In the genomic region with DNA sequence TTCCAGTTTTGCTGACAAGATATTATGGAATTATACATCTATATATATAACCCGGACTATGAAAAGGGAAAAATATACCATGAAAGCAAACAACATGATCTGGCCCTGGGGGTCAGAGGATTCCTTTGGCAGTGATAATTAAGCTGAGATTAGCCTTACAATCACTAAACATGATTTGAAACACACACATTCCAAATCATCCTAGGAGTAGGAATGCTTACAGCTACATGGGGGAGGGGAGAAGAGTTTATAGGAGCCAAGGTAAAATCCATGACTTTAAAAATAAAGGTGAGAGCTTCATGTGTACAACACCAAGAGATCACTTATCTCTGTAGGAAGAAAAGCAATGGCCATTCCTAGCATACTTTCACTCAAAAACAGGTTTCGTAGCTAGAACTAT, we compare ENCODE assay signal across 1 cellular context.
TF ChIP-seq lines count a peak whose summit lies in the region.

No MANE protein-coding gene starts in this region.

TF ChIP-seq in WTC11, 78 proteins besides CTCF, POLR2A, EP300 and RAD21 (continued from another document):
- TF ChIP-seq, protein P1, sequence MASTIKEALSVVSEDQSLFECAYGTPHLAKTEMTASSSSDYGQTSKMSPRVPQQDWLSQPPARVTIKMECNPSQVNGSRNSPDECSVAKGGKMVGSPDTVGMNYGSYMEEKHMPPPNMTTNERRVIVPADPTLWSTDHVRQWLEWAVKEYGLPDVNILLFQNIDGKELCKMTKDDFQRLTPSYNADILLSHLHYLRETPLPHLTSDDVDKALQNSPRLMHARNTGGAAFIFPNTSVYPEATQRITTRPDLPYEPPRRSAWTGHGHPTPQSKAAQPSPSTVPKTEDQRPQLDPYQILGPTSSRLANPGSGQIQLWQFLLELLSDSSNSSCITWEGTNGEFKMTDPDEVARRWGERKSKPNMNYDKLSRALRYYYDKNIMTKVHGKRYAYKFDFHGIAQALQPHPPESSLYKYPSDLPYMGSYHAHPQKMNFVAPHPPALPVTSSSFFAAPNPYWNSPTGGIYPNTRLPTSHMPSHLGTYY (CRISPR knock-in tag; IDR thresholded peaks at IDR 0.05) = no peak
- TF ChIP-seq, protein P2, sequence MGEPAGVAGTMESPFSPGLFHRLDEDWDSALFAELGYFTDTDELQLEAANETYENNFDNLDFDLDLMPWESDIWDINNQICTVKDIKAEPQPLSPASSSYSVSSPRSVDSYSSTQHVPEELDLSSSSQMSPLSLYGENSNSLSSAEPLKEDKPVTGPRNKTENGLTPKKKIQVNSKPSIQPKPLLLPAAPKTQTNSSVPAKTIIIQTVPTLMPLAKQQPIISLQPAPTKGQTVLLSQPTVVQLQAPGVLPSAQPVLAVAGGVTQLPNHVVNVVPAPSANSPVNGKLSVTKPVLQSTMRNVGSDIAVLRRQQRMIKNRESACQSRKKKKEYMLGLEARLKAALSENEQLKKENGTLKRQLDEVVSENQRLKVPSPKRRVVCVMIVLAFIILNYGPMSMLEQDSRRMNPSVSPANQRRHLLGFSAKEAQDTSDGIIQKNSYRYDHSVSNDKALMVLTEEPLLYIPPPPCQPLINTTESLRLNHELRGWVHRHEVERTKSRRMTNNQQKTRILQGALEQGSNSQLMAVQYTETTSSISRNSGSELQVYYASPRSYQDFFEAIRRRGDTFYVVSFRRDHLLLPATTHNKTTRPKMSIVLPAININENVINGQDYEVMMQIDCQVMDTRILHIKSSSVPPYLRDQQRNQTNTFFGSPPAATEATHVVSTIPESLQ (CRISPR knock-in tag; IDR thresholded peaks at IDR 0.05) = no peak
TF ChIP-seq in WTC11: peak in this region for 0.
